In genomic region chr15:40038654-40039543, GRCh38 we compare ENCODE assay signal across 8 cellular contexts.
DNase-seq lines count a peak whose midpoint lies in the region; ATAC-seq lines count a peak whose summit lies in the region.

Gene SRP14, minus strand, starts transcription at chr15:40039181. Its CDS starts 65 bp downstream, at chr15:40039116.

- H3K4me2 ChIP-seq in BLaER1: peak within 1 kb of the TSS; percentile 82

- no peaks in the 10 kb centered on the region for H3K27me3 ChIP-seq in BLaER1

- H3K9me3 ChIP-seq in BLaER1: no peaks in the 10 kb centered on the region

- ATAC-seq in GM19328 (IDR thresholded peaks at IDR 0.05; ENCODE audit: unreplicated experiment) (peak; percentile 85), HG03469 (IDR thresholded peaks at IDR 0.05; ENCODE audit: unreplicated experiment) (peak; percentile 86)

- H3K4me3 ChIP-seq in BLaER1: peak within 1 kb of the TSS; percentile 99

- peak within 1 kb of the TSS; percentile 95 for H3K27ac ChIP-seq in BLaER1
- peak within 1 kb of the TSS; percentile 87 for H3K27ac ChIP-seq in cingulate gyrus (ENCODE audit: low read depth, low read length)

- H3K4me1 ChIP-seq in BLaER1: peaks cover 29% of the 10 kb centered on the region

- H3K36me3 ChIP-seq in BLaER1: peaks cover 32% of the 10 kb centered on the region

- peak; percentile 92 to 96 for DNase-seq in NCI-H526 (lab: John Stamatoyannopoulos, UW)
- DNase-seq in activated CD4-positive, alpha-beta T cell treated with anti-CD3 and anti-CD28 coated beads for 48 hours: peak; percentile 95
- DNase-seq in kidney tubule cell (ENCODE audit: low spot score): peak; percentile 94
- DNase-seq in stimulated activated CD4-positive, alpha-beta T cell treated with anti-CD3 and anti-CD28 coated beads, Interleukin-1b, Interleukin-23, amount 100 ng/mL, for 1 hour (ENCODE audit: low read depth in 2 of 2): peak; percentile 79 to 90

- peak within 1 kb of the TSS; percentile 99 for H3K9ac ChIP-seq in BLaER1

- peaks cover 28% of the 10 kb centered on the region; the same call in 1 of the 2 replicates for H4K20me1 ChIP-seq in BLaER1

Comparison
In these comparisons a context has a peak if more than half of its experiments do, and no peak if none do; other contexts are left out.
1. Peak in every context shown above with its lines: DNase-seq, ATAC-seq, H3K4me3 ChIP-seq and H3K27ac ChIP-seq.